27 cellular contexts compared by ENCODE assay signal in genomic region chr6:158754738-158755137, GRCh38.
A peak's percentile ranks its signal among the peaks of the same experiment; 100 is the strongest.
DNase-seq lines count a peak whose midpoint lies in the region; ATAC-seq and TF ChIP-seq lines count a peak whose summit lies in the region.
"Had no signal": no experiment of that assay in that cellular context is flagged by ENCODE, and none has a peak within 500 bp of the region (broad histone marks: within the 10 kb centered on the region; RNA-seq: fewer than 3 reads in every experiment).

No MANE protein-coding gene starts in this region.

- peak; percentile 38; the same call in 1 of the 2 replicates for TF ChIP-seq RAD21 in SK-N-SH (IDR thresholded peaks at IDR 0.05; ENCODE audit: low read length)

- H3K4me3 ChIP-seq in SK-N-SH (ENCODE audit: low read depth in 2 of 2, low read length in 1 of 2): no peak overlapping the region
- H3K4me3 ChIP-seq: adrenal gland, colonic mucosa, left ventricle myocardium inferior, MG63, pancreas, spleen had no signal

- no peak for ATAC-seq in GM21737 (IDR thresholded peaks at IDR 0.05; ENCODE audit: unreplicated experiment)
- no peak for ATAC-seq in HG02852 (IDR thresholded peaks at IDR 0.05; ENCODE audit: unreplicated experiment)
- ATAC-seq: esophagus mucosa; naive thymus-derived CD4-positive, alpha-beta T cell; pancreas had no signal

- DNase-seq in Calu3: no peak
- DNase-seq in NCI-H1092 treated with DMSO at 0.1 percent for 48 hours (lab: John Stamatoyannopoulos, UW): peak; percentile 85
- peak; percentile 82 for DNase-seq in SK-N-SH
- no peak for DNase-seq in nephron progenitor cell
- DNase-seq in stimulated activated CD4-positive, alpha-beta T cell treated with anti-CD3 and anti-CD28 coated beads, Interleukin-15, amount 100 ng/mL, for 24 hours: no peak
- DNase-seq: activated gamma-delta T cell; colonic mucosa; effector memory CD4-positive, alpha-beta T cell; foreskin melanocyte; HCEC 1CT; hippocampal formation; left ventricle myocardium inferior; MG63; naive thymus-derived CD4-positive, alpha-beta T cell; NCI-H1417 treated with DMSO at 0.1 percent for 48 hours; NCI-H2171 treated with DMSO at 0.1 percent for 48 hours; NCI-H774; pancreas; spleen; stimulated activated CD4-positive, alpha-beta T cell treated with anti-CD3 and anti-CD28 coated beads, Interleukin-4, amount 100 ng/mL, for 1 hour; stimulated activated naive CD4-positive, alpha-beta T cell; T-helper 9 cell had no signal

- no peaks in the 10 kb centered on the region for H3K79me2 ChIP-seq in SK-N-SH (ENCODE audit: insufficient read depth)

- H3K27ac Mint-ChIP-seq in Calu3 (ENCODE audit: unreplicated experiment) (peak overlapping the region; percentile 24), nephron progenitor cell (peak overlapping the region; percentile 13)

- H3K27me3 ChIP-seq in SK-N-SH (ENCODE audit: insufficient read depth): no peaks in the 10 kb centered on the region
- H3K27me3 ChIP-seq: adrenal gland, colonic mucosa, MG63, pancreas, spleen had no signal

- POLR2A ChIA-PET in SK-N-SH (lab: Yijun Ruan, JAX): interaction anchor here (0.8 to 0.9 kb wide), 3 partner anchors 10 to 64 kb away, joined by 3 read pairs; partner anchors contain the start of gene EZR

- CTCF ChIA-PET in Calu3 (lab: Charles Lee) (no interaction called here), SK-N-SH (lab: Yijun Ruan, JAX) (interaction anchor here (0.8 to 1.7 kb wide), 7 partner anchors 13 to 218 kb away, joined by 3 to 8 read pairs (median 4); no protein-coding TSS in a partner anchor)

- H3K4me1 ChIP-seq in SK-N-SH (ENCODE audit: control insufficient read depth in 1 of 2, insufficient read depth in 2 of 2, low read depth in 1 of 2, low read length in 1 of 2): peaks cover 9 to 65% of the 10 kb centered on the region in 2 experiments; a peak in 3 of 4 replicates
- H3K4me1 ChIP-seq: colonic mucosa had no signal

- H3K9ac ChIP-seq in SK-N-SH: no peak overlapping the region

- intact Hi-C loops in Calu3 (cut with micrococcal nuclease; ENCODE audit: unreplicated experiment): loop anchor here (5.0 kb wide), 1 partner anchor 47 kb away; no protein-coding TSS in a partner anchor

- H3K9me3 Mint-ChIP-seq in Calu3 (ENCODE audit: low read depth, unreplicated experiment) (no peaks in the 10 kb centered on the region), nephron progenitor cell (no peaks in the 10 kb centered on the region)
- H3K9me3 Mint-ChIP-seq: naive thymus-derived CD4-positive, alpha-beta T cell had no signal

- no peaks in the 10 kb centered on the region for H3F3A ChIP-seq in SK-N-SH (replicated peaks; ENCODE audit: insufficient read depth)

- H3K4me3 Mint-ChIP-seq in Calu3 (ENCODE audit: low read depth, unreplicated experiment): no peak overlapping the region
- no peak overlapping the region for H3K4me3 Mint-ChIP-seq in nephron progenitor cell
- H3K4me3 Mint-ChIP-seq: CD14-positive monocyte had no signal

- no peaks in the 10 kb centered on the region for H4K20me1 ChIP-seq in SK-N-SH (ENCODE audit: insufficient read depth)

- H3K4me1 Mint-ChIP-seq in Calu3 (ENCODE audit: low read depth, unreplicated experiment): peaks cover 31% of the 10 kb centered on the region
- H3K4me1 Mint-ChIP-seq in nephron progenitor cell: peaks cover 70% of the 10 kb centered on the region
- H3K4me1 Mint-ChIP-seq: CD14-positive monocyte had no signal

- H3K36me3 Mint-ChIP-seq in Calu3 (ENCODE audit: insufficient read depth, unreplicated experiment): peaks cover 76% of the 10 kb centered on the region
- H3K36me3 Mint-ChIP-seq in nephron progenitor cell (ENCODE audit: low read depth): no peaks in the 10 kb centered on the region

- WGBS in SK-N-SH (ENCODE audit: low lambda C conversion rate): 75% methylated on average over 11 of the region's 11 CpGs

- no peak overlapping the region for H2AFZ ChIP-seq in SK-N-SH (ENCODE audit: low read depth)

- no peaks in the 10 kb centered on the region for H3K9me3 ChIP-seq in SK-N-SH
- H3K9me3 ChIP-seq: adrenal gland, colonic mucosa, left ventricle myocardium inferior, MG63, pancreas, spleen had no signal

- H3K36me3 ChIP-seq in SK-N-SH (replicated peaks in 1 of 2; ENCODE audit: control insufficient read depth in 1 of 2, insufficient read depth in 2 of 2, low read length in 1 of 2): no peaks in the 10 kb centered on the region
- H3K36me3 ChIP-seq: adrenal gland, colonic mucosa, MG63, pancreas had no signal

- peak in 1 of 2 experiments; percentile 91; a peak in 2 of 4 replicates for TF ChIP-seq EP300 in SK-N-SH (IDR thresholded peaks at IDR 0.05; ENCODE audit: borderline replicate concordance in 1 of 2, low read depth in 1 of 2, low read length in 1 of 2)

- H3K27me3 Mint-ChIP-seq in Calu3 (ENCODE audit: unreplicated experiment) (no peaks in the 10 kb centered on the region), nephron progenitor cell (ENCODE audit: low read depth, poor library complexity) (no peaks in the 10 kb centered on the region)
- H3K27me3 Mint-ChIP-seq: naive thymus-derived CD4-positive, alpha-beta T cell had no signal

- peak overlapping the region in 1 of 2 experiments; percentile 60; a peak in 2 of 4 replicates for H3K27ac ChIP-seq in SK-N-SH (ENCODE audit: low read depth in 2 of 2, low read length in 1 of 2)
- H3K27ac ChIP-seq: adrenal gland, colonic mucosa, left ventricle myocardium inferior, pancreas, spleen had no signal

- TF ChIP-seq CTCF in Calu3 (IDR thresholded peaks at IDR 0.05; ENCODE audit: unreplicated experiment) (no peak), SK-N-SH (IDR thresholded peaks at IDR 0.05) (no peak), nephron progenitor cell (IDR thresholded peaks at IDR 0.05) (no peak)

- BruUV-seq in Calu3 (replicated peaks; lab: Mats Ljungman, UMichigan): no TSS peak

- no peaks in the 10 kb centered on the region for H3K9me2 ChIP-seq in SK-N-SH

- H3K4me2 ChIP-seq in SK-N-SH: no peak overlapping the region

TF ChIP-seq in SK-N-SH, 30 proteins besides CTCF, POLR2A, EP300 and RAD21 (continues in another document):
- TF ChIP-seq FOXM1 (IDR thresholded peaks at IDR 0.05; ENCODE audit: low read depth) (no peak), ELF1 (IDR thresholded peaks at IDR 0.05) (no peak), SMC3 (IDR thresholded peaks at IDR 0.05; ENCODE audit: low read depth, low read length) (no peak), NFIC (IDR thresholded peaks at IDR 0.05; ENCODE audit: borderline replicate concordance) (no peak), GATA2 (CRISPR knock-in tag; IDR thresholded peaks at IDR 0.05) (peak; percentile 92), CHD2 (IDR thresholded peaks at IDR 0.05; ENCODE audit: low read length, partially characterized antibody) (peak; percentile 77), GABPA (IDR thresholded peaks at IDR 0.05; ENCODE audit: low read depth) (no peak), POLR2AphosphoS5 (IDR thresholded peaks at IDR 0.05; ENCODE audit: low read depth, low read length) (no peak), RXRA (IDR thresholded peaks at IDR 0.05; ENCODE audit: borderline replicate concordance, low read depth) (no peak), TEAD4 (IDR thresholded peaks at IDR 0.05; ENCODE audit: borderline replicate concordance, insufficient read depth) (no peak)
- TF ChIP-seq, protein P1, sequence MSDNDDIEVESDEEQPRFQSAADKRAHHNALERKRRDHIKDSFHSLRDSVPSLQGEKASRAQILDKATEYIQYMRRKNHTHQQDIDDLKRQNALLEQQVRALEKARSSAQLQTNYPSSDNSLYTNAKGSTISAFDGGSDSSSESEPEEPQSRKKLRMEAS (IDR thresholded peaks at IDR 0.05; ENCODE audit: low read depth): no peak
- TF ChIP-seq, protein P2, sequence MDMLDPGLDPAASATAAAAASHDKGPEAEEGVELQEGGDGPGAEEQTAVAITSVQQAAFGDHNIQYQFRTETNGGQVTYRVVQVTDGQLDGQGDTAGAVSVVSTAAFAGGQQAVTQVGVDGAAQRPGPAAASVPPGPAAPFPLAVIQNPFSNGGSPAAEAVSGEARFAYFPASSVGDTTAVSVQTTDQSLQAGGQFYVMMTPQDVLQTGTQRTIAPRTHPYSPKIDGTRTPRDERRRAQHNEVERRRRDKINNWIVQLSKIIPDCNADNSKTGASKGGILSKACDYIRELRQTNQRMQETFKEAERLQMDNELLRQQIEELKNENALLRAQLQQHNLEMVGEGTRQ (IDR thresholded peaks at IDR 0.05; ENCODE audit: borderline replicate concordance, low read depth, low read length): no peak
- TF ChIP-seq, protein P3, sequence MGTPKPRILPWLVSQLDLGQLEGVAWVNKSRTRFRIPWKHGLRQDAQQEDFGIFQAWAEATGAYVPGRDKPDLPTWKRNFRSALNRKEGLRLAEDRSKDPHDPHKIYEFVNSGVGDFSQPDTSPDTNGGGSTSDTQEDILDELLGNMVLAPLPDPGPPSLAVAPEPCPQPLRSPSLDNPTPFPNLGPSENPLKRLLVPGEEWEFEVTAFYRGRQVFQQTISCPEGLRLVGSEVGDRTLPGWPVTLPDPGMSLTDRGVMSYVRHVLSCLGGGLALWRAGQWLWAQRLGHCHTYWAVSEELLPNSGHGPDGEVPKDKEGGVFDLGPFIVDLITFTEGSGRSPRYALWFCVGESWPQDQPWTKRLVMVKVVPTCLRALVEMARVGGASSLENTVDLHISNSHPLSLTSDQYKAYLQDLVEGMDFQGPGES (IDR thresholded peaks at IDR 0.05; ENCODE audit: low read depth, low read length): no peak
- TF ChIP-seq, protein P4, sequence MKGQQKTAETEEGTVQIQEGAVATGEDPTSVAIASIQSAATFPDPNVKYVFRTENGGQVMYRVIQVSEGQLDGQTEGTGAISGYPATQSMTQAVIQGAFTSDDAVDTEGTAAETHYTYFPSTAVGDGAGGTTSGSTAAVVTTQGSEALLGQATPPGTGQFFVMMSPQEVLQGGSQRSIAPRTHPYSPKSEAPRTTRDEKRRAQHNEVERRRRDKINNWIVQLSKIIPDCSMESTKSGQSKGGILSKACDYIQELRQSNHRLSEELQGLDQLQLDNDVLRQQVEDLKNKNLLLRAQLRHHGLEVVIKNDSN (IDR thresholded peaks at IDR 0.05; ENCODE audit: borderline replicate concordance, low read depth): no peak

Comparison
In these comparisons a context has a peak if more than half of its experiments do, and no peak if none do; other contexts are left out.
1. DNase-seq: peak in NCI-H1092 treated with DMSO at 0.1 percent for 48 hours (single experiment) and SK-N-SH (single experiment); none in Calu3 (single experiment), nephron progenitor cell (single experiment) and stimulated activated CD4-positive, alpha-beta T cell treated with anti-CD3 and anti-CD28 coated beads, Interleukin-15, amount 100 ng/mL, for 24 hours (single experiment).